19 cellular contexts compared by ENCODE assay signal in the genomic region with DNA sequence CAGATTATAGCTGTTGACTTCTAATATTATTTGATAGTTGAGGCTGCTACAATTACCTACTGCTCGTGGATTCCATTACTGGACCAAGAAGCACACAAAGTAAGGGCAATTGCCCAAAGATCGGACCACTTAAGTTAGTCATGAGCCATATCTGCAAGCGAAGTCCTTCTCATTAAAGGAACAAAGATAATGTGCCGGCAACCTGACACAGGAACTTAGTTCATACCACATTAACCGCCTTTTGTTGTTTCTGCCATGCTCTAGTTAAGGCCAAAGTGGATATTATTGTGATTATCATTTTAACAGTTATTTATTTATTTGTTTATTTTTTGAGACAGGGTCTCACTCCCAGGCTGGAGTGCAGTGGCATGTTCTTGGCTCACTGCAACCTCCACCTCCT. TPM values are rescaled to one million over a fixed set of nuclear protein-coding genes. Genes with fewer than 3 reads are reported as not detected.
A peak's percentile ranks its signal among the peaks of the same experiment; 100 is the strongest.
DNase-seq lines count a peak whose midpoint lies in the region; ATAC-seq and TF ChIP-seq lines count a peak whose summit lies in the region.
"Had no signal": no experiment of that assay in that cellular context is flagged by ENCODE, and none has a peak within 500 bp of the region (broad histone marks: within the 10 kb centered on the region; RNA-seq: fewer than 3 reads in every experiment).

No MANE protein-coding gene starts in this region.

- H3K36me3 ChIP-seq in CD8-positive, alpha-beta T cell (ENCODE audit: insufficient read depth, low read length), result no peaks in the 10 kb centered on the region
- H3K36me3 ChIP-seq: BLaER1 treated with 17β-estradiol and CSF1 and Interleukin-3, amounts not matched to agents 10 nM and 100 nM had no signal

- H3K27ac ChIP-seq in CD8-positive, alpha-beta T cell (ENCODE audit: low read depth, low read length), result no peak overlapping the region
- H3K27ac ChIP-seq: BLaER1 treated with 17β-estradiol and CSF1 and Interleukin-3, amounts not matched to agents 10 nM and 100 nM; HL-60 had no signal

- no peak for DNase-seq in activated CD8-positive, alpha-beta T cell treated with anti-CD3 and anti-CD28 coated beads, Interleukin-2, amount 10 ng/mL, durations not matched to agents 7 days and 5 days
- DNase-seq in activated CD8-positive, alpha-beta T cell treated with anti-CD3 and anti-CD28 coated beads for 36 hours, result no peak
- DNase-seq in CD8-positive, alpha-beta T cell, result no peak
- DNase-seq in T-helper 17 cell (no peak), immature natural killer cell (peak; percentile 43 to 55 (median 53)), SIG-M5 (lab: John Stamatoyannopoulos, UW) (no peak), AML-193 (lab: John Stamatoyannopoulos, UW) (no peak), NCI-H187 treated with DMSO at 0.1 percent for 48 hours (lab: John Stamatoyannopoulos, UW) (no peak)
- DNase-seq: 8988T, GDM1, GOT3, H7, HFFc6, IMR-90, KBM-7 had no signal

- H3K4me1 Mint-ChIP-seq in activated CD8-positive, alpha-beta T cell treated with anti-CD3 and anti-CD28 coated beads, Interleukin-2, amount 10 ng/mL, durations not matched to agents 7 days and 5 days (ENCODE audit: low read depth), result peaks cover 32% of the 10 kb centered on the region
- H3K4me1 Mint-ChIP-seq in activated CD8-positive, alpha-beta T cell treated with anti-CD3 and anti-CD28 coated beads for 36 hours (ENCODE audit: low read depth), result peaks cover 15% of the 10 kb centered on the region
- peaks cover 25% of the 10 kb centered on the region for H3K4me1 Mint-ChIP-seq in CD8-positive, alpha-beta T cell (ENCODE audit: low read depth)
- H3K4me1 Mint-ChIP-seq in T-helper 17 cell (peaks cover 16% of the 10 kb centered on the region), immature natural killer cell (peaks cover 39 to 46% of the 10 kb centered on the region in 2 donors)

- H3K27ac Mint-ChIP-seq in activated CD8-positive, alpha-beta T cell treated with anti-CD3 and anti-CD28 coated beads, Interleukin-2, amount 10 ng/mL, durations not matched to agents 7 days and 5 days, result no peak overlapping the region
- H3K27ac Mint-ChIP-seq in activated CD8-positive, alpha-beta T cell treated with anti-CD3 and anti-CD28 coated beads for 36 hours, result no peak overlapping the region
- no peak overlapping the region for H3K27ac Mint-ChIP-seq in CD8-positive, alpha-beta T cell
- peak overlapping the region; percentile 66 for H3K27ac Mint-ChIP-seq in T-helper 17 cell
- peak overlapping the region; percentile 78 to 88 (median 84) for H3K27ac Mint-ChIP-seq in immature natural killer cell
- H3K27ac Mint-ChIP-seq: HFFc6 had no signal

- no peaks in the 10 kb centered on the region for H3K36me3 Mint-ChIP-seq in activated CD8-positive, alpha-beta T cell treated with anti-CD3 and anti-CD28 coated beads, Interleukin-2, amount 10 ng/mL, durations not matched to agents 7 days and 5 days (ENCODE audit: low read depth)
- H3K36me3 Mint-ChIP-seq in activated CD8-positive, alpha-beta T cell treated with anti-CD3 and anti-CD28 coated beads for 36 hours (ENCODE audit: low read depth), result no peaks in the 10 kb centered on the region
- H3K36me3 Mint-ChIP-seq in CD8-positive, alpha-beta T cell, result no peaks in the 10 kb centered on the region
- H3K36me3 Mint-ChIP-seq in T-helper 17 cell (ENCODE audit: low read depth), result no peaks in the 10 kb centered on the region
- peaks cover 0 to 4% (median 0%) of the 10 kb centered on the region in 3 donors for H3K36me3 Mint-ChIP-seq in immature natural killer cell

- no peak overlapping the region for H3K4me3 Mint-ChIP-seq in activated CD8-positive, alpha-beta T cell treated with anti-CD3 and anti-CD28 coated beads, Interleukin-2, amount 10 ng/mL, durations not matched to agents 7 days and 5 days
- H3K4me3 Mint-ChIP-seq in activated CD8-positive, alpha-beta T cell treated with anti-CD3 and anti-CD28 coated beads for 36 hours, result no peak overlapping the region
- peak overlapping the region; percentile 19 for H3K4me3 Mint-ChIP-seq in CD8-positive, alpha-beta T cell
- H3K4me3 Mint-ChIP-seq in T-helper 17 cell, result peak overlapping the region; percentile 28
- H3K4me3 Mint-ChIP-seq in immature natural killer cell, result peak overlapping the region; percentile 68 to 83 (median 76)
- H3K4me3 Mint-ChIP-seq: B cell, HFFc6 had no signal

- intact Hi-C loops in activated CD8-positive, alpha-beta T cell treated with anti-CD3 and anti-CD28 coated beads for 36 hours (cut with micrococcal nuclease), result no loop called here
- intact Hi-C loops in CD8-positive, alpha-beta T cell (cut with DNase I, micrococcal nuclease), result no loop called here

- no peaks in the 10 kb centered on the region for H3K27me3 ChIP-seq in CD8-positive, alpha-beta T cell (ENCODE audit: insufficient read depth, low read length)
- H3K27me3 ChIP-seq: BLaER1 treated with 17β-estradiol and CSF1 and Interleukin-3, amounts not matched to agents 10 nM and 100 nM had no signal

- TF ChIP-seq CTCF in activated CD8-positive, alpha-beta T cell treated with anti-CD3 and anti-CD28 coated beads for 36 hours (IDR thresholded peaks at IDR 0.05), result no peak
- TF ChIP-seq CTCF in CD8-positive, alpha-beta T cell (IDR thresholded peaks at IDR 0.05), result no peak

- CTCF ChIA-PET in activated CD8-positive, alpha-beta T cell treated with anti-CD3 and anti-CD28 coated beads, Interleukin-2, amount 10 ng/mL, durations not matched to agents 7 days and 5 days (lab: Charles Lee), result no interaction called here
- CTCF ChIA-PET in activated CD8-positive, alpha-beta T cell treated with anti-CD3 and anti-CD28 coated beads for 36 hours (lab: Charles Lee), result interaction anchor here (1.1 to 1.4 kb wide), 2 partner anchors 8 to 22 kb away, joined by 4 read pairs; no protein-coding TSS in a partner anchor
- CTCF ChIA-PET in CD8-positive, alpha-beta T cell (lab: Charles Lee), result interaction anchor here (0.7 kb wide), 1 partner anchor 88 kb away, joined by 3 read pairs; no protein-coding TSS in a partner anchor

- no peaks in the 10 kb centered on the region for H3K9me3 ChIP-seq in CD8-positive, alpha-beta T cell (ENCODE audit: low read length)
- H3K9me3 ChIP-seq in T-helper 17 cell (ENCODE audit: control insufficient read depth, low read length, poor library complexity, severe bottlenecking), result no peaks in the 10 kb centered on the region
- H3K9me3 ChIP-seq: BLaER1 treated with 17β-estradiol and CSF1 and Interleukin-3, amounts not matched to agents 10 nM and 100 nM had no signal

- H3K9me3 Mint-ChIP-seq in activated CD8-positive, alpha-beta T cell treated with anti-CD3 and anti-CD28 coated beads, Interleukin-2, amount 10 ng/mL, durations not matched to agents 7 days and 5 days (ENCODE audit: insufficient read depth), result no peaks in the 10 kb centered on the region
- H3K9me3 Mint-ChIP-seq in activated CD8-positive, alpha-beta T cell treated with anti-CD3 and anti-CD28 coated beads for 36 hours, result no peaks in the 10 kb centered on the region
- no peaks in the 10 kb centered on the region for H3K9me3 Mint-ChIP-seq in CD8-positive, alpha-beta T cell
- H3K9me3 Mint-ChIP-seq in immature natural killer cell, result no peaks in the 10 kb centered on the region
- H3K9me3 Mint-ChIP-seq: HFFc6 had no signal

- ATAC-seq in activated CD8-positive, alpha-beta T cell treated with anti-CD3 and anti-CD28 coated beads, Interleukin-2, amount 10 ng/mL, durations not matched to agents 7 days and 5 days, result peak; percentile 56
- no peak for ATAC-seq in activated CD8-positive, alpha-beta T cell treated with anti-CD3 and anti-CD28 coated beads for 36 hours
- ATAC-seq in CD8-positive, alpha-beta T cell, result no peak
- no peak for ATAC-seq in T-helper 17 cell
- ATAC-seq: HCT116 had no signal

- POLR2A ChIA-PET in activated CD8-positive, alpha-beta T cell treated with anti-CD3 and anti-CD28 coated beads, Interleukin-2, amount 10 ng/mL, durations not matched to agents 7 days and 5 days (lab: Charles Lee), result no interaction called here
- POLR2A ChIA-PET in activated CD8-positive, alpha-beta T cell treated with anti-CD3 and anti-CD28 coated beads for 36 hours (lab: Charles Lee), result interaction anchor here (1.1 kb wide), 1 partner anchor 63 kb away, joined by 4 read pairs; no protein-coding TSS in a partner anchor
- POLR2A ChIA-PET in CD8-positive, alpha-beta T cell (lab: Charles Lee), result no interaction called here

- peaks cover 9% of the 10 kb centered on the region for H3K27me3 Mint-ChIP-seq in activated CD8-positive, alpha-beta T cell treated with anti-CD3 and anti-CD28 coated beads, Interleukin-2, amount 10 ng/mL, durations not matched to agents 7 days and 5 days (ENCODE audit: low read depth)
- peaks cover 4% of the 10 kb centered on the region for H3K27me3 Mint-ChIP-seq in activated CD8-positive, alpha-beta T cell treated with anti-CD3 and anti-CD28 coated beads for 36 hours
- H3K27me3 Mint-ChIP-seq in CD8-positive, alpha-beta T cell (ENCODE audit: low read depth), result no peaks in the 10 kb centered on the region
- H3K27me3 Mint-ChIP-seq in T-helper 17 cell (no peaks in the 10 kb centered on the region), immature natural killer cell (ENCODE audit: low read depth in 3 of 3) (no peaks in the 10 kb centered on the region)

- H3K4me1 ChIP-seq in CD8-positive, alpha-beta T cell (ENCODE audit: insufficient read depth, low read length), result peaks cover 27% of the 10 kb centered on the region

- no peak overlapping the region for H3K4me3 ChIP-seq in CD8-positive, alpha-beta T cell (ENCODE audit: low read depth, low read length)
- H3K4me3 ChIP-seq: BLaER1 treated with 17β-estradiol and CSF1 and Interleukin-3, amounts not matched to agents 10 nM and 100 nM had no signal

RNA-seq across cellular contexts. Expression of a gene that starts 38.1 kb away (rescaled TPM):
- 100 to 1,000 TPM; 177 to 188 TPM for total RNA-seq in activated CD8-positive, alpha-beta T cell treated with anti-CD3 and anti-CD28 coated beads, Interleukin-2, amount 10 ng/mL, durations not matched to agents 7 days and 5 days
- total RNA-seq in activated CD8-positive, alpha-beta T cell treated with anti-CD3 and anti-CD28 coated beads for 36 hours, result 100 to 1,000 TPM; 173 to 179 TPM
- 100 to 1,000 TPM; 126 to 129 TPM for total RNA-seq in CD8-positive, alpha-beta T cell
- 100 to 1,000 TPM; 190 to 195 TPM for total RNA-seq in T-helper 17 cell
- polyA plus RNA-seq in immature natural killer cell, result 100 to 1,000 TPM; 379 to 442 (median 439) TPM

Comparison
In these comparisons a context has a peak if more than half of its experiments do, and no peak if none do; other contexts are left out.
1. DNase-seq: peak in immature natural killer cell (3 of 3); none in activated CD8-positive, alpha-beta T cell treated with anti-CD3 and anti-CD28 coated beads, Interleukin-2, amount 10 ng/mL, durations not matched to agents 7 days and 5 days (single experiment), activated CD8-positive, alpha-beta T cell treated with anti-CD3 and anti-CD28 coated beads for 36 hours (single experiment), CD8-positive, alpha-beta T cell (0 of 7), T-helper 17 cell (0 of 3), SIG-M5 (single experiment), AML-193 (0 of 2) and NCI-H187 treated with DMSO at 0.1 percent for 48 hours (single experiment).
2. H3K27ac Mint-ChIP-seq: peak in T-helper 17 cell (single experiment) and immature natural killer cell (6 of 6); none in activated CD8-positive, alpha-beta T cell treated with anti-CD3 and anti-CD28 coated beads, Interleukin-2, amount 10 ng/mL, durations not matched to agents 7 days and 5 days (single experiment), activated CD8-positive, alpha-beta T cell treated with anti-CD3 and anti-CD28 coated beads for 36 hours (single experiment) and CD8-positive, alpha-beta T cell (single experiment).
3. H3K4me3 Mint-ChIP-seq: peak in CD8-positive, alpha-beta T cell (single experiment), T-helper 17 cell (single experiment) and immature natural killer cell (5 of 5); none in activated CD8-positive, alpha-beta T cell treated with anti-CD3 and anti-CD28 coated beads, Interleukin-2, amount 10 ng/mL, durations not matched to agents 7 days and 5 days (single experiment) and activated CD8-positive, alpha-beta T cell treated with anti-CD3 and anti-CD28 coated beads for 36 hours (single experiment).